ENCODE assay signal across 19 cellular contexts in the genomic region with DNA sequence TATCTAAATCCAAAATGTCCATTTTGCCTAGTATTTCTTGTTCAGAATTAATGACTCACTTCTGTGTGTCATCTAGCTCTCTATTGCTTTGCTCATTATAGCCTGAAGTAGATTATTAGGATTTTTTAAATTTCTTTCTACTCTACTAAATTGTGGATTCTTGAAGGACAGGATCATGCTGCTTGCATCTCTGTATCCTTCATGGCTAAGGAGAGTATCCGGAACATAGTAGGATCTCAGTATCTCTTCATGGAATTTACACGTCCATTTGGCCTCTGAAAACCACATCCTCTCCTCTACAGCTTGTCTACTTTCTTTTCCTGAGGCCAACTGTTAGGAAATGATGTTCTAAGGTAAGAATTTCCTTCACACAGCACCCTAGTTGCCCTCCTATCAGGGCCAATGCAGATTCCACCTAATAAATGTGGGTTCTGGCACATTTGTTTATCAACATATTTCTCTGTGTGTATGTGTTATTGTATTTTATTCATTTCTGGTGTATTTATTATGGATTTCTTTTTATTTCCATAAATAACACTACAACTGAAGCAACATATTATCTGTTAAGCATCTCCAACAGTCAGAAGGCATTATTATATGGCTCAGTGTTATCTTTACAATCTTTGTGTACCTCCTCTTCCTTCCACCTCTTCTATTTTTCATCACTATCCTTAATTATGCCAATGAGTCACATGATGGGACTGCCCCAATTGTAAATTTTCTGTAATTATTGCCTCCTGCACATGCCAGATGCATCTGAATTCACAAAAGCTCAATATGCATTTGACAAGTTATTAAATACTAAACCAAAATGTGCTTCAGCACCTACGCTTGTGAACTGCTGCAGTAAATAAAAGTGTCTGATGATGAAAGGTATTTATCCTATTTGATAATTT.
DNase-seq lines count a peak whose midpoint lies in the region; ATAC-seq and TF ChIP-seq lines count a peak whose summit lies in the region.
"Had no signal": no experiment of that assay in that cellular context is flagged by ENCODE, and none has a peak within 500 bp of the region (broad histone marks: within the 10 kb centered on the region; RNA-seq: fewer than 3 reads in every experiment).

No MANE protein-coding gene starts in this region.

- H3K27ac ChIP-seq in GM23248 (peak overlapping the region; percentile 34), PC-3 (ENCODE audit: low read length) (peak overlapping the region; percentile 66), dorsolateral prefrontal cortex (no peak overlapping the region)
- H3K27ac ChIP-seq: neutrophil, sigmoid colon, thyroid gland had no signal

- no peaks in the 10 kb centered on the region for H4K20me1 ChIP-seq in GM23248 (ENCODE audit: insufficient read depth)
- H4K20me1 ChIP-seq in PC-3 (ENCODE audit: low read length): no peaks in the 10 kb centered on the region

- peaks cover 4% of the 10 kb centered on the region for H3K9me3 Mint-ChIP-seq in endothelial cell (ENCODE audit: unreplicated experiment)
- H3K9me3 Mint-ChIP-seq: activated naive CD8-positive, alpha-beta T cell treated with anti-CD3 and anti-CD28 coated beads, Interleukin-2, amount 50 U/mL, for 24 hours had no signal

- no peak overlapping the region for H3K4me3 Mint-ChIP-seq in endothelial cell (ENCODE audit: unreplicated experiment)
- H3K4me3 Mint-ChIP-seq: activated CD4-positive, alpha-beta memory T cell treated with anti-CD3 and anti-CD28 coated beads, Interleukin-2, amount 10 ng/mL, durations not matched to agents 7 days and 5 days; activated naive CD8-positive, alpha-beta T cell treated with anti-CD3 and anti-CD28 coated beads, Interleukin-2, amount 50 U/mL, for 24 hours had no signal

- in situ Hi-C loops in GM23248 (cut with MboI): no loop called here

- H3K4me3 ChIP-seq in GM23248 (no peak overlapping the region; the same call in 1 of the 2 replicates), PC-3 (ENCODE audit: low read length) (no peak overlapping the region), skeletal muscle satellite cell (ENCODE audit: low read length) (no peak overlapping the region), dorsolateral prefrontal cortex (no peak overlapping the region)
- H3K4me3 ChIP-seq: K562, mucosa of descending colon, sigmoid colon, thyroid gland had no signal

- H3K9me3 ChIP-seq in GM23248 (ENCODE audit: low read depth): no peaks in the 10 kb centered on the region
- H3K9me3 ChIP-seq in PC-3 (ENCODE audit: low read length): no peaks in the 10 kb centered on the region
- no peaks in the 10 kb centered on the region for H3K9me3 ChIP-seq in skeletal muscle satellite cell (replicated peaks; ENCODE audit: low read length)
- H3K9me3 ChIP-seq: neutrophil, sigmoid colon, thyroid gland had no signal

- no peaks in the 10 kb centered on the region for H3K27me3 ChIP-seq in GM23248 (replicated peaks; ENCODE audit: insufficient read depth)
- no peaks in the 10 kb centered on the region for H3K27me3 ChIP-seq in PC-3 (ENCODE audit: low read length)
- H3K27me3 ChIP-seq in skeletal muscle satellite cell (ENCODE audit: control insufficient read depth, insufficient read depth, low read length): no peaks in the 10 kb centered on the region
- no peaks in the 10 kb centered on the region for H3K27me3 ChIP-seq in dorsolateral prefrontal cortex
- H3K27me3 ChIP-seq: neutrophil, sigmoid colon, thyroid gland had no signal

- peaks cover 42% of the 10 kb centered on the region for H3F3A ChIP-seq in GM23248 (ENCODE audit: insufficient read depth)
- peaks cover 4% of the 10 kb centered on the region for H3F3A ChIP-seq in PC-3 (ENCODE audit: low read length, unreplicated experiment)

- peak overlapping the region; percentile 44 for H3K4me2 ChIP-seq in GM23248 (ENCODE audit: unreplicated experiment)
- H3K4me2 ChIP-seq in PC-3 (ENCODE audit: low read length): 0 out of 2 replicates have a peak overlapping the region, but pooled peaks have one; percentile 15
- no peak overlapping the region for H3K4me2 ChIP-seq in skeletal muscle satellite cell (ENCODE audit: low read length)

- H3K79me2 ChIP-seq in GM23248 (ENCODE audit: insufficient read depth) (no peaks in the 10 kb centered on the region), PC-3 (ENCODE audit: low read length) (no peaks in the 10 kb centered on the region)

- ATAC-seq in PC-3: peak; percentile 40
- ATAC-seq: activated naive CD8-positive, alpha-beta T cell treated with anti-CD3 and anti-CD28 coated beads, Interleukin-2, amount 50 U/mL, for 24 hours; K562; mucosa of descending colon had no signal

- WGBS in GM23248 (ENCODE audit: low coverage in 1 of 2, low lambda C conversion rate in 2 of 2, missing lambda C conversion rate in 2 of 2), 2 experiments: 35 to 37% methylated on average over 3 of the region's 3 CpGs

- no peak overlapping the region for H3K9ac ChIP-seq in GM23248
- H3K9ac ChIP-seq in PC-3 (ENCODE audit: low read length): no peak overlapping the region
- H3K9ac ChIP-seq in skeletal muscle satellite cell (ENCODE audit: low read depth, low read length): peak overlapping the region; percentile 23

- peak overlapping the region; percentile 48 for H3K27ac Mint-ChIP-seq in endothelial cell (ENCODE audit: unreplicated experiment)
- H3K27ac Mint-ChIP-seq: activated CD4-positive, alpha-beta memory T cell treated with anti-CD3 and anti-CD28 coated beads, Interleukin-2, amount 10 ng/mL, durations not matched to agents 7 days and 5 days; activated naive CD8-positive, alpha-beta T cell treated with anti-CD3 and anti-CD28 coated beads, Interleukin-2, amount 50 U/mL, for 24 hours had no signal

- H3K36me3 Mint-ChIP-seq in endothelial cell (ENCODE audit: low read depth, unreplicated experiment): no peaks in the 10 kb centered on the region

- POLR2A ChIA-PET in PC-3 (lab: Charles Lee; ENCODE audit: unreplicated experiment): no interaction called here

- DNase-seq in GM23248: peak; percentile 66
- DNase-seq in PC-3: peak; percentile 74
- DNase-seq in endothelial cell (ENCODE audit: low spot score): no peak
- DNase-seq in dorsolateral prefrontal cortex: no peak
- no peak for DNase-seq in amniotic stem cell (lab: John Stamatoyannopoulos, UW)
- DNase-seq in GM19238 (ENCODE audit: insufficient read length, low spot score): no peak
- DNase-seq: activated CD4-positive, alpha-beta memory T cell treated with anti-CD3 and anti-CD28 coated beads, Interleukin-2, amount 10 ng/mL, durations not matched to agents 7 days and 5 days; activated naive CD8-positive, alpha-beta T cell treated with anti-CD3 and anti-CD28 coated beads, Interleukin-2, amount 50 U/mL, for 24 hours; activated T-cell treated with anti-CD3 and anti-CD28 coated beads, Interleukin-2, amount 50 U/mL, for 48 hours; COR-L47; erythroblast; kidney glomerular epithelial cell; mucosa of descending colon; sigmoid colon; stimulated activated CD4-positive, alpha-beta T cell treated with anti-CD3 and anti-CD28 coated beads, Interleukin-4, amount 100 ng/mL, for 1 hour; thyroid gland had no signal

- H3K4me1 ChIP-seq in GM23248 (ENCODE audit: insufficient read depth): peaks cover 43% of the 10 kb centered on the region
- peaks cover 36% of the 10 kb centered on the region for H3K4me1 ChIP-seq in PC-3 (ENCODE audit: insufficient read depth, low read length)
- H3K4me1 ChIP-seq in skeletal muscle satellite cell (ENCODE audit: control insufficient read depth, insufficient read depth, low read length): peaks cover 44% of the 10 kb centered on the region
- H3K4me1 ChIP-seq: sigmoid colon, thyroid gland had no signal

- 0 out of 2 replicates have a peak, but pooled peaks cover 4% of the 10 kb centered on the region for H3K9me2 ChIP-seq in GM23248 (ENCODE audit: insufficient read depth)
- H3K9me2 ChIP-seq in PC-3 (replicated peaks; ENCODE audit: low read length): no peaks in the 10 kb centered on the region

- peaks cover 18% of the 10 kb centered on the region for H3K4me1 Mint-ChIP-seq in endothelial cell (ENCODE audit: unreplicated experiment)
- H3K4me1 Mint-ChIP-seq: activated CD4-positive, alpha-beta memory T cell treated with anti-CD3 and anti-CD28 coated beads, Interleukin-2, amount 10 ng/mL, durations not matched to agents 7 days and 5 days; activated naive CD8-positive, alpha-beta T cell treated with anti-CD3 and anti-CD28 coated beads, Interleukin-2, amount 50 U/mL, for 24 hours had no signal

- no peaks in the 10 kb centered on the region for H3K36me3 ChIP-seq in GM23248 (ENCODE audit: low read depth)
- 0 out of 2 replicates have a peak, but pooled peaks cover 4% of the 10 kb centered on the region for H3K36me3 ChIP-seq in PC-3 (ENCODE audit: low read depth, low read length)
- no peaks in the 10 kb centered on the region for H3K36me3 ChIP-seq in skeletal muscle satellite cell (ENCODE audit: insufficient read depth, low read length)
- H3K36me3 ChIP-seq: neutrophil, sigmoid colon, thyroid gland had no signal

- H3K27me3 Mint-ChIP-seq in endothelial cell (ENCODE audit: unreplicated experiment): peaks cover 1% of the 10 kb centered on the region
- H3K27me3 Mint-ChIP-seq: activated CD4-positive, alpha-beta memory T cell treated with anti-CD3 and anti-CD28 coated beads, Interleukin-2, amount 10 ng/mL, durations not matched to agents 7 days and 5 days; activated naive CD8-positive, alpha-beta T cell treated with anti-CD3 and anti-CD28 coated beads, Interleukin-2, amount 50 U/mL, for 24 hours had no signal

- intact Hi-C loops in PC-3 (cut with micrococcal nuclease) (no loop called here), dorsolateral prefrontal cortex (cut with DNase I) (no loop called here)

- BruUV-seq in PC-3 (replicated peaks; lab: Mats Ljungman, UMichigan): no TSS peak

- TF ChIP-seq CTCF in PC-3 (conservative IDR thresholded peaks at IDR 0.05; ENCODE audit: low read depth, low read length): no peak
- no peak for TF ChIP-seq CTCF in endothelial cell (IDR thresholded peaks at IDR 0.05; ENCODE audit: unreplicated experiment)
- no peak for TF ChIP-seq CTCF in dorsolateral prefrontal cortex (IDR thresholded peaks at IDR 0.05 in 54 of 56, conservative IDR thresholded peaks at IDR 0.05 in 2 of 56; ENCODE audit: low read depth in 1 of 56, partially characterized antibody in 56 of 56)

- CTCF ChIA-PET in PC-3 (lab: Charles Lee): no interaction called here

- H2AFZ ChIP-seq in GM23248: peak overlapping the region; percentile 12; the same call in 1 of the 2 replicates
- no peak overlapping the region for H2AFZ ChIP-seq in PC-3 (ENCODE audit: low read length)

Comparison
In these comparisons a context has a peak if more than half of its experiments do, and no peak if none do; other contexts are left out.
1. DNase-seq: peak in GM23248 (single experiment) and PC-3 (single experiment); none in endothelial cell (single experiment), dorsolateral prefrontal cortex (0 of 10), amniotic stem cell (single experiment) and GM19238 (single experiment).
2. H3K27ac ChIP-seq: peak in GM23248 (single experiment) and PC-3 (single experiment); none in dorsolateral prefrontal cortex (0 of 59).